In the genomic region with DNA sequence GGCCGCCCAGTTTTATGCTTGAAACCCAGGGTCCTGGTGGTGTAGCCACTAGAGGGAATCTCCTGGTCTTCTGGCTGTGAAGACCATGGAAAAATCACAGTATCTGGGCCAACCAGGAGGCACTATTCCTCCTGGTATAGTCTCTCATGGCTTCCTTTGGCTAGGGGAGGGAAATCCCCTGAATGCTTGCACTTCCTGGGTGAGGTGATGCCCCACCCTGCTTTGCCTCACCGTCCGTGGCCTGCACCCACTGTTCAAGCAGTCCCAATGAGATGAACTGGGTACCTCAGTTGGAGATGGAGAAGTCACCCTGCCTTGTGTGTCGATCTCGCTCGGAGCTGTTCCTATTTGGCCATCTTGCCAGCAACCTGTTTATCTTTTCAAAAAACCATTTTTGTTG, we compare ENCODE assay signal across 12 cellular contexts. TPM values are rescaled to one million over a fixed set of nuclear protein-coding genes. Genes with fewer than 3 reads are reported as not detected.
A peak's percentile ranks its signal among the peaks of the same experiment; 100 is the strongest.
DNase-seq lines count a peak whose midpoint lies in the region; ATAC-seq lines count a peak whose summit lies in the region.
"Had no signal": no experiment of that assay in that cellular context is flagged by ENCODE, and none has a peak within 500 bp of the region (broad histone marks: within the 10 kb centered on the region; RNA-seq: fewer than 3 reads in every experiment).

No MANE protein-coding gene starts in this region.

- H3K4me1 Mint-ChIP-seq in activated T-cell treated with anti-CD3 and anti-CD28 coated beads, Interleukin-2, amount 50 U/mL, for 24 hours (ENCODE audit: low read depth) = peaks cover 17% of the 10 kb centered on the region
- peaks cover 21 to 41% (median 37%) of the 10 kb centered on the region in 4 donors for H3K4me1 Mint-ChIP-seq in naive thymus-derived CD8-positive, alpha-beta T cell

- ATAC-seq in GM18867 (IDR thresholded peaks at IDR 0.05; ENCODE audit: unreplicated experiment) = peak; percentile 68
- ATAC-seq in HG03097 (IDR thresholded peaks at IDR 0.05; ENCODE audit: low FRiP score, unreplicated experiment) = peak; percentile 68
- ATAC-seq in naive thymus-derived CD8-positive, alpha-beta T cell = peak; percentile 98 to 99
- ATAC-seq in HG02973 (IDR thresholded peaks at IDR 0.05; ENCODE audit: unreplicated experiment) = no peak

- H3K36me3 Mint-ChIP-seq in activated T-cell treated with anti-CD3 and anti-CD28 coated beads, Interleukin-2, amount 50 U/mL, for 24 hours (ENCODE audit: low read depth) = peaks cover 11% of the 10 kb centered on the region
- peaks cover 0 to 20% (median 14%) of the 10 kb centered on the region in 3 donors for H3K36me3 Mint-ChIP-seq in naive thymus-derived CD8-positive, alpha-beta T cell

- POLR2A ChIA-PET in naive thymus-derived CD8-positive, alpha-beta T cell (lab: Charles Lee) = interaction anchor here (0.7 to 1.6 kb wide), 2 partner anchors 12 to 15 kb away, joined by 3 to 7 read pairs; no protein-coding TSS in a partner anchor

- no peaks in the 10 kb centered on the region for H3K27me3 Mint-ChIP-seq in activated T-cell treated with anti-CD3 and anti-CD28 coated beads, Interleukin-2, amount 50 U/mL, for 24 hours
- no peaks in the 10 kb centered on the region for H3K27me3 Mint-ChIP-seq in naive thymus-derived CD8-positive, alpha-beta T cell

- no peak for DNase-seq in activated T-cell treated with anti-CD3 and anti-CD28 coated beads, Interleukin-2, amount 50 U/mL, for 24 hours
- peak in 7 of 10 donors; percentile 14 to 42 (median 31) for DNase-seq in naive thymus-derived CD8-positive, alpha-beta T cell
- DNase-seq in NK-92 (lab: John Stamatoyannopoulos, UW; ENCODE audit: unreplicated experiment) (no peak), SHP77 treated with DMSO at 0.1 percent for 48 hours (lab: John Stamatoyannopoulos, UW) (no peak), epidermal melanocyte (ENCODE audit: insufficient read length, low spot score) (no peak)
- DNase-seq: COR-L47, islet precursor cell, NCI-H1105 treated with DMSO at 0.1 percent for 48 hours, NCI-H69 had no signal

- H3K27ac Mint-ChIP-seq in activated T-cell treated with anti-CD3 and anti-CD28 coated beads, Interleukin-2, amount 50 U/mL, for 24 hours = peak overlapping the region; percentile 86
- peak overlapping the region; percentile 55 to 95 (median 84) for H3K27ac Mint-ChIP-seq in naive thymus-derived CD8-positive, alpha-beta T cell

- peaks cover 8% of the 10 kb centered on the region for H3K9me3 Mint-ChIP-seq in activated T-cell treated with anti-CD3 and anti-CD28 coated beads, Interleukin-2, amount 50 U/mL, for 24 hours
- H3K9me3 Mint-ChIP-seq in naive thymus-derived CD8-positive, alpha-beta T cell = peaks cover 0 to 31% (median 17%) of the 10 kb centered on the region in 9 donors

- H3K4me3 Mint-ChIP-seq in activated T-cell treated with anti-CD3 and anti-CD28 coated beads, Interleukin-2, amount 50 U/mL, for 24 hours = no peak overlapping the region
- peak overlapping the region; percentile 29 to 83 (median 68) for H3K4me3 Mint-ChIP-seq in naive thymus-derived CD8-positive, alpha-beta T cell

RNA-seq across cellular contexts. Expression of gene ZNF337, which starts 10.1 kb away (rescaled TPM):
- 10 to 100 TPM; 40.9 TPM for total RNA-seq in naive thymus-derived CD8-positive, alpha-beta T cell
- polyA plus RNA-seq in naive thymus-derived CD8-positive, alpha-beta T cell = 10 to 100 TPM in 1 of 3 donors, 1 to 10 TPM in 2; 4.4 to 17.9 (median 7.5) TPM

Comparison
In these comparisons a context has a peak if more than half of its experiments do, and no peak if none do; other contexts are left out.
1. DNase-seq: peak in naive thymus-derived CD8-positive, alpha-beta T cell (7 of 10); none in activated T-cell treated with anti-CD3 and anti-CD28 coated beads, Interleukin-2, amount 50 U/mL, for 24 hours (single experiment), NK-92 (single experiment), SHP77 treated with DMSO at 0.1 percent for 48 hours (single experiment) and epidermal melanocyte (single experiment).